In the genomic region with DNA sequence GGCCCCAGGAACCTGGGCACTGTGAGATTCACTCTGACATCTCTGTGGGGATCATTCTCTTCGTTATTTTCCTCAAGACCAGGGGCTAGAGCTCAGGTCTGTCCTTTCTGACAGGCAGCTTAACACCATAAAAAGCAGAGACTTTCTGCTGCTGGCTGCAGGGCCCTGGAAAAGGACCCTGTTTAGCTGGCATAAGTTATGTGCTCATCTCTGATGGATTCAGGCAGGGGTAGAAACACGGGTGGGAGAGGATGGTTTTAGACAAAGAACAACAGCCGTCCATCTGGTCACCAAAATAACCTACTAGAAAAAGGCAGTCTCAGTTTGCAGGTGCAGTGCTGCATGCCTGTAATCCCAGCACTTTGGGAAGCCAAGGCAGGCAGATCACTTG, we compare ENCODE assay signal across 23 cellular contexts. TPM values are rescaled to one million over a fixed set of nuclear protein-coding genes. Genes with fewer than 3 reads are reported as not detected.
A peak's percentile ranks its signal among the peaks of the same experiment; 100 is the strongest.
DNase-seq lines count a peak whose midpoint lies in the region; ATAC-seq and TF ChIP-seq lines count a peak whose summit lies in the region.
"Had no signal": no experiment of that assay in that cellular context is flagged by ENCODE, and none has a peak within 500 bp of the region (broad histone marks: within the 10 kb centered on the region; RNA-seq: fewer than 3 reads in every experiment).

No MANE protein-coding gene starts in this region.

- peaks cover 26% of the 10 kb centered on the region for H3K36me3 Mint-ChIP-seq in activated T-cell treated with anti-CD3 and anti-CD28 coated beads, Interleukin-2, amount 50 U/mL, for 24 hours (ENCODE audit: low read depth)
- H3K36me3 Mint-ChIP-seq in central memory CD8-positive, alpha-beta T cell (ENCODE audit: insufficient read depth): peaks cover 7% of the 10 kb centered on the region
- peaks cover 4% of the 10 kb centered on the region for H3K36me3 Mint-ChIP-seq in progenitor cell of endocrine pancreas (ENCODE audit: insufficient read depth)

- H3K4me1 Mint-ChIP-seq in activated T-cell treated with anti-CD3 and anti-CD28 coated beads, Interleukin-2, amount 50 U/mL, for 24 hours (ENCODE audit: low read depth): peaks cover 57% of the 10 kb centered on the region
- peaks cover 47% of the 10 kb centered on the region for H3K4me1 Mint-ChIP-seq in central memory CD8-positive, alpha-beta T cell
- peaks cover 22% of the 10 kb centered on the region for H3K4me1 Mint-ChIP-seq in progenitor cell of endocrine pancreas (ENCODE audit: low read depth)

- H3K36me3 ChIP-seq in Karpas-422 (ENCODE audit: insufficient read depth, low read length) (peaks cover 18% of the 10 kb centered on the region), mammary epithelial cell (ENCODE audit: insufficient read depth, low read length) (peaks cover 5% of the 10 kb centered on the region)

- no peak overlapping the region for H3K4me3 Mint-ChIP-seq in activated T-cell treated with anti-CD3 and anti-CD28 coated beads, Interleukin-2, amount 50 U/mL, for 24 hours
- peak overlapping the region; percentile 25 for H3K4me3 Mint-ChIP-seq in central memory CD8-positive, alpha-beta T cell
- H3K4me3 Mint-ChIP-seq in progenitor cell of endocrine pancreas (ENCODE audit: low read depth): peak overlapping the region; percentile 36

- intact Hi-C loops in mammary epithelial cell (cut with micrococcal nuclease): no loop called here

- no peaks in the 10 kb centered on the region for H3K27me3 ChIP-seq in Karpas-422 (ENCODE audit: low read length)
- no peaks in the 10 kb centered on the region for H3K27me3 ChIP-seq in mammary epithelial cell (ENCODE audit: insufficient read depth, low read length)
- H3K27me3 ChIP-seq: dorsolateral prefrontal cortex had no signal

- no peak for ATAC-seq in central memory CD8-positive, alpha-beta T cell (replicated peaks; ENCODE audit: extremely low read depth, poor library complexity, severe bottlenecking)
- ATAC-seq in GM18870 (IDR thresholded peaks at IDR 0.05; ENCODE audit: unreplicated experiment): no peak
- ATAC-seq: sciatic nerve had no signal

- no peak overlapping the region for H3K4me2 ChIP-seq in Karpas-422 (ENCODE audit: low read depth, low read length, poor library complexity, severe bottlenecking)
- no peak overlapping the region for H3K4me2 ChIP-seq in mammary epithelial cell (ENCODE audit: insufficient read depth, low read depth, low read length)

- no peaks in the 10 kb centered on the region for H3K9me3 Mint-ChIP-seq in activated T-cell treated with anti-CD3 and anti-CD28 coated beads, Interleukin-2, amount 50 U/mL, for 24 hours
- no peaks in the 10 kb centered on the region for H3K9me3 Mint-ChIP-seq in central memory CD8-positive, alpha-beta T cell
- no peaks in the 10 kb centered on the region for H3K9me3 Mint-ChIP-seq in progenitor cell of endocrine pancreas (ENCODE audit: low read depth)

- H3K9ac ChIP-seq in Karpas-422 (ENCODE audit: low read length) (peak overlapping the region; percentile 35; the same call in 1 of the 2 replicates), mammary epithelial cell (ENCODE audit: insufficient read depth, low read length) (no peak overlapping the region)
- H3K9ac ChIP-seq: parathyroid adenoma had no signal

- H4K20me1 ChIP-seq in Karpas-422 (ENCODE audit: insufficient read depth, low read depth, low read length) (peaks cover 17% of the 10 kb centered on the region), mammary epithelial cell (ENCODE audit: insufficient read depth, low read length) (no peaks in the 10 kb centered on the region)

- CTCF ChIA-PET in mammary epithelial cell (lab: Charles Lee; ENCODE audit: low non-redundant PET): no interaction called here

- in situ Hi-C loops in mammary epithelial cell (cut with MboI; ENCODE audit: low sequenced_read_pairs in 2 of 2): no loop called here

- H3K79me2 ChIP-seq in Karpas-422 (ENCODE audit: low read length): peaks cover 26% of the 10 kb centered on the region
- H3K79me2 ChIP-seq in mammary epithelial cell (ENCODE audit: insufficient read depth, low read length): peaks cover 27% of the 10 kb centered on the region

- H3K27me3 Mint-ChIP-seq in activated T-cell treated with anti-CD3 and anti-CD28 coated beads, Interleukin-2, amount 50 U/mL, for 24 hours: no peaks in the 10 kb centered on the region
- no peaks in the 10 kb centered on the region for H3K27me3 Mint-ChIP-seq in central memory CD8-positive, alpha-beta T cell
- H3K27me3 Mint-ChIP-seq in progenitor cell of endocrine pancreas: peaks cover 3% of the 10 kb centered on the region

- H3K9me2 ChIP-seq in Karpas-422 (replicated peaks; ENCODE audit: insufficient read depth, low read length): no peaks in the 10 kb centered on the region

- H3K4me1 ChIP-seq in Karpas-422 (ENCODE audit: low read length) (peaks cover 48% of the 10 kb centered on the region), mammary epithelial cell (ENCODE audit: insufficient read depth, low read length) (peaks cover 34% of the 10 kb centered on the region)

- H3K27ac Mint-ChIP-seq in activated T-cell treated with anti-CD3 and anti-CD28 coated beads, Interleukin-2, amount 50 U/mL, for 24 hours: peak overlapping the region; percentile 19
- no peak overlapping the region for H3K27ac Mint-ChIP-seq in central memory CD8-positive, alpha-beta T cell (ENCODE audit: low read depth)
- H3K27ac Mint-ChIP-seq in progenitor cell of endocrine pancreas: peak overlapping the region; percentile 8

- H3K27ac ChIP-seq in Karpas-422 (ENCODE audit: low read length) (no peak overlapping the region), mammary epithelial cell (ENCODE audit: insufficient read depth, low read depth, low read length) (no peak overlapping the region)
- H3K27ac ChIP-seq: parathyroid adenoma had no signal

- DNase-seq in activated T-cell treated with anti-CD3 and anti-CD28 coated beads, Interleukin-2, amount 50 U/mL, for 24 hours: no peak
- no peak for DNase-seq in activated T-cell treated with anti-CD3 and anti-CD28 coated beads, Interleukin-2, amount 50 U/mL, for 1 hour
- no peak for DNase-seq in Karpas-422
- no peak for DNase-seq in central memory CD8-positive, alpha-beta T cell (ENCODE audit: low spot score in 2 of 2)
- no peak for DNase-seq in progenitor cell of endocrine pancreas (ENCODE audit: low spot score, unreplicated experiment)
- no peak for DNase-seq in mammary epithelial cell
- DNase-seq in KG1 (lab: John Stamatoyannopoulos, UW): no peak
- DNase-seq: ACHN; activated CD4-positive, CD25-positive, alpha-beta regulatory T cell; activated gamma-delta T cell treated with Interleukin-2 at 50 U/mL for 16 hours; aorta; C1 segment of cervical spinal cord; central memory CD4-positive, alpha-beta T cell; dorsolateral prefrontal cortex; HCEC 1CT; NCI-H1694; NCI-H748 treated with DMSO at 0.1 percent for 48 hours; stimulated activated CD4-positive, alpha-beta T cell treated with anti-CD3 and anti-CD28 coated beads, Interleukin-15, amount 100 ng/mL, for 24 hours; T-helper 9 cell; trophoblast cell had no signal

- H3K4me3 ChIP-seq in Karpas-422 (ENCODE audit: low read length): no peak overlapping the region
- no peak overlapping the region for H3K4me3 ChIP-seq in mammary epithelial cell (replicated peaks in 1 of 3; ENCODE audit: insufficient read depth in 1 of 3, low read depth in 2 of 3, low read length in 3 of 3)
- H3K4me3 ChIP-seq: dorsolateral prefrontal cortex had no signal

- 76% methylated on average over 3 of the region's 3 CpGs for WGBS in mammary epithelial cell (ENCODE audit: low coverage, missing lambda C conversion rate)

- no TSS peak for BruUV-seq in mammary epithelial cell (replicated peaks; lab: Mats Ljungman, UMichigan)

- H3K9me3 ChIP-seq in Karpas-422 (ENCODE audit: low read length) (no peaks in the 10 kb centered on the region), mammary epithelial cell (replicated peaks; ENCODE audit: insufficient read depth, low read length) (no peaks in the 10 kb centered on the region)

- H2AFZ ChIP-seq in Karpas-422 (ENCODE audit: low read length): 0 out of 2 replicates have a peak overlapping the region, but pooled peaks have one; percentile 1
- H2AFZ ChIP-seq in mammary epithelial cell (ENCODE audit: low read depth, low read length): no peak overlapping the region
- H2AFZ ChIP-seq: parathyroid adenoma had no signal

- dilution Hi-C loops in mammary epithelial cell (cut with HindIII; ENCODE audit: low sequenced_read_pairs): no loop called here

- TF ChIP-seq CTCF in progenitor cell of endocrine pancreas (IDR thresholded peaks at IDR 0.05; ENCODE audit: unreplicated experiment): no peak
- no peak for TF ChIP-seq CTCF in mammary epithelial cell (conservative IDR thresholded peaks at IDR 0.05 in 1 of 2, IDR thresholded peaks at IDR 0.05 in 1 of 2; ENCODE audit: extremely low read depth in 1 of 2, insufficient read depth in 1 of 2, low read depth in 1 of 2, low read length in 2 of 2)

RNA-seq across cellular contexts. Expression of a gene that starts 2.3 kb away (rescaled TPM):
- total RNA-seq in Karpas-422 (2014; rRNA removed; shearing (Covaris generic); ENCODE audit: low replicate concordance): 219 and 234 TPM in 2 replicates
- total RNA-seq in progenitor cell of endocrine pancreas (147 and 150 TPM in 2 replicates), mammary epithelial cell (100 to 1,000 TPM; 131 to 411 TPM)
- polyA plus RNA-seq in mammary epithelial cell: 344 TPM
- 965 TPM for polyA minus RNA-seq in mammary epithelial cell

RNA-seq across cellular contexts. Expression of a gene that starts 41.5 kb away (rescaled TPM):
- total RNA-seq in Karpas-422 (2014; rRNA removed; shearing (Covaris generic); ENCODE audit: low replicate concordance): 38.1 and 38.7 TPM in 2 replicates
- total RNA-seq in progenitor cell of endocrine pancreas (18.1 and 20.1 TPM in 2 replicates), mammary epithelial cell (10 to 100 TPM in 1 of 2 donors, 1 to 10 TPM in 1; 5.2 to 17.2 TPM)
- polyA plus RNA-seq in mammary epithelial cell: 20.1 TPM
- polyA minus RNA-seq in mammary epithelial cell: 21.2 TPM
